In the genomic region with DNA sequence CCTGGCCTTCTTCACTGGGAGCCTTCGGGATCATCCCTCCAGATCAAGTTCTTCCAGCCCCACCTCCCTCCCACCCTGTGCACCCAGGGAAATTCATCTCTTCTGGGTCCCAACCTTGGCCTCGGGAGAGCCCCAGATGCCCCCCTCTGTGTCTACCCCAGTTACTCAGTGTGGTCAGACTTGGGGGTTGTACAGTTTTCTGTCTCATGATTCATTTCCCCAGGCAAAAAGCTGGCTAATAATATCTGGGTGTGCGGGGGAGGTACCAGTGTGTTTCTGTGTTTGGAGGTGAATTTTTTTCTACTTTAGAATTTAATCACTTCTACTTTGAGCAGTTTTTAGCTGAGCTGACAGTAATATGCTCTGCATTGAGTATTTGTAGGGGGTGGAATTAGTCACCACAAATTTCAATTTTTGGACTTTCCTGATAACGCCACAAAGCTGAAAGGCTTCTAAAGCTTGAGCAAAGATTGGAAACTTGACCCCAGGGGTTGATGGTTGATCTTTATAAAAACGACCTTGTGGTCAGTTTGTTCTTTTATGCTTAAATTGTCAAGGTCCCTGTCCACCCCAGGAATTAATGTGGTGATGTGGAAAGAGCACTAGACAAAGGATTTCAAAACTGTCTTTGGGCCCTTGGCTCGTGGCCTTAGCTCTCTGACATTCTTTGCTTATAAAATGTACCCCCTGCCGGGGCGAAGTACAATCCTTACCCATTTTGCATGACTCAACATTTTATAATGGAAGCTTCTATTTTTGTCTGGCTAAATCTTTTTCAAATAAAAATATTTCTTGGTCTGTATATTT, we compare ENCODE assay signal across 8 cellular contexts.
DNase-seq lines count a peak whose midpoint lies in the region; ATAC-seq, FAIRE-seq and TF ChIP-seq lines count a peak whose summit lies in the region.

No MANE protein-coding gene starts in this region.

- peaks cover 20% of the 10 kb centered on the region for H3K36me3 Mint-ChIP-seq in activated B cell treated with CpG ODN at 0.5 μM for 24 hours (ENCODE audit: low read depth)

- H3K4me3 ChIP-seq in coronary artery = no peak overlapping the region
- H3K4me3 ChIP-seq in sigmoid colon = no peak overlapping the region

- no peaks in the 10 kb centered on the region for H3K9me3 ChIP-seq in sigmoid colon

- 59 to 62% methylated on average over 8 of the region's 8 CpGs for WGBS in sigmoid colon, 2 donors

- no peaks in the 10 kb centered on the region for H3K36me3 ChIP-seq in sigmoid colon

- H3K27me3 ChIP-seq in sigmoid colon = no peaks in the 10 kb centered on the region

- H3K4me3 Mint-ChIP-seq in activated B cell treated with CpG ODN at 0.5 μM for 24 hours = peak overlapping the region; percentile 83

- peak; percentile 80 for ATAC-seq in HG03108 (IDR thresholded peaks at IDR 0.05; ENCODE audit: unreplicated experiment)
- peak; percentile 83 for ATAC-seq in activated B cell treated with CpG ODN at 0.5 μM for 24 hours (ENCODE audit: low read depth)

- H3K4me1 Mint-ChIP-seq in activated B cell treated with CpG ODN at 0.5 μM for 24 hours = peaks cover 49% of the 10 kb centered on the region

- peak; percentile 77 for FAIRE-seq in GM19239 (lab: Jason Lieb, UNC)

- peak overlapping the region; percentile 85 for H3K27ac Mint-ChIP-seq in activated B cell treated with CpG ODN at 0.5 μM for 24 hours

- CTCF ChIA-PET in activated B cell treated with CpG ODN at 0.5 μM for 24 hours (lab: Charles Lee) = interaction anchor here (0.8 to 4.4 kb wide), 7 partner anchors 13 to 485 kb away, joined by 3 to 26 read pairs (median 3); no protein-coding TSS in a partner anchor

- intact Hi-C loops in activated B cell treated with CpG ODN at 0.5 μM for 24 hours (cut with micrococcal nuclease) (loop anchor here (1.0 to 2.0 kb wide), 2 partner anchors 14 to 33 kb away; no protein-coding TSS in a partner anchor), sigmoid colon (cut with DNase I) (loop anchor here (5.0 kb wide), 1 partner anchor 284 kb away; the partner anchor contains the start of gene TAB2)

- no peak for TF ChIP-seq CTCF in activated B cell treated with CpG ODN at 0.5 μM for 24 hours (IDR thresholded peaks at IDR 0.05)
- TF ChIP-seq CTCF in coronary artery (IDR thresholded peaks at IDR 0.05) = no peak
- TF ChIP-seq CTCF in sigmoid colon (IDR thresholded peaks at IDR 0.05) = no peak

- TF ChIP-seq EP300 in sigmoid colon (IDR thresholded peaks at IDR 0.05) = no peak

- H3K27me3 Mint-ChIP-seq in activated B cell treated with CpG ODN at 0.5 μM for 24 hours = no peaks in the 10 kb centered on the region

- POLR2A ChIA-PET in activated B cell treated with CpG ODN at 0.5 μM for 24 hours (lab: Charles Lee) = interaction anchor here (0.7 to 3.8 kb wide), 9 partner anchors 12 to 684 kb away, joined by 3 to 22 read pairs (median 4); partner anchors contain the start of gene TAB2

- peaks cover 0 to 43% (median 29%) of the 10 kb centered on the region in 4 donors for H3K4me1 ChIP-seq in sigmoid colon

- TF ChIP-seq POLR2A in sigmoid colon (IDR thresholded peaks at IDR 0.05) = no peak

- H3K9me3 Mint-ChIP-seq in activated B cell treated with CpG ODN at 0.5 μM for 24 hours = no peaks in the 10 kb centered on the region

- H3K27ac ChIP-seq in coronary artery = peak overlapping the region; percentile 50 to 65
- H3K27ac ChIP-seq in sigmoid colon = peak overlapping the region in 3 of 4 donors; percentile 22 to 71 (median 41)

- DNase-seq in AG08395 (ENCODE audit: low spot score) = peak; percentile 72
- no peak for DNase-seq in GM19239 (ENCODE audit: insufficient read length, low spot score)
- DNase-seq in activated B cell treated with CpG ODN at 0.5 μM for 24 hours = no peak
- DNase-seq in coronary artery (ENCODE audit: low spot score) = no peak
- DNase-seq in sigmoid colon = no peak
- no peak for DNase-seq in NCI-H82 treated with DMSO at 0.1 percent for 48 hours (lab: John Stamatoyannopoulos, UW; ENCODE audit: unreplicated experiment)
- DNase-seq in cerebellum (ENCODE audit: low spot score) = no peak
